Comparison of ENCODE assay signal across 12 cellular contexts in the genomic region with DNA sequence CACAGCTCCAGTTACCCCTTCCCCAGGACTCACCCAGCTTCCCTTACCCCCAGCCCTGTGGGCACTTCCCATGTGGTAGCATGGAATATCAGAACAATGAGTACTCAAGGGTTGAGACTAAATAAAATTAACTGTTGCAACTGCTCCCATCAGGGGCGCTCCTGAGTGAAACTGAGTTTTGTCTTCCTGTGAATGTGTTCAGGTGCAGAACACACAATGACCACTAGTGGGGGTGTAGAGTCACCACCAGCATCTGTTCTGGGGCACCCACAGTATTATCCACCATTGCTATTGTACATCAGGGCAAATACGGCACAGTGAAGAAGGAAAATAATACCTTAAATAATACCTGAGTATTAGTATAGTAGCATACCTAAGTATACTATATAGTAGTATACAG.
DNase-seq lines count a peak whose midpoint lies in the region; ATAC-seq and TF ChIP-seq lines count a peak whose summit lies in the region.
"Had no signal": no experiment of that assay in that cellular context is flagged by ENCODE, and none has a peak within 500 bp of the region (broad histone marks: within the 10 kb centered on the region; RNA-seq: fewer than 3 reads in every experiment).

No MANE protein-coding gene starts in this region.

- in situ Hi-C loops in mammary epithelial cell (cut with MboI; ENCODE audit: low sequenced_read_pairs in 2 of 2) (loop anchor here in 1 of 2 donors (25.0 kb wide), 1 partner anchor 90 kb away; no protein-coding TSS in a partner anchor), brain microvascular endothelial cell (cut with HindIII; ENCODE audit: low pct_ligation_motif_present, low sequenced_read_pairs) (no loop called here)

- dilution Hi-C loops in mammary epithelial cell (cut with HindIII; ENCODE audit: low sequenced_read_pairs) = no loop called here

- H2AFZ ChIP-seq in mammary epithelial cell (ENCODE audit: low read depth, low read length) (no peak overlapping the region), MM.1S (ENCODE audit: low read length) (no peak overlapping the region), neuronal stem cell (ENCODE audit: low read length) (no peak overlapping the region)

- intact Hi-C loops in MCF 10A (cut with micrococcal nuclease) (no loop called here), mammary epithelial cell (cut with micrococcal nuclease) (no loop called here)

- H3K27me3 Mint-ChIP-seq in MCF 10A (ENCODE audit: insufficient read depth, unreplicated experiment) = no peaks in the 10 kb centered on the region
- H3K27me3 Mint-ChIP-seq in type B pancreatic cell = no peaks in the 10 kb centered on the region

- whole genome bisulfite sequencing in mammary epithelial cell (ENCODE audit: low coverage, missing lambda C conversion rate) = 100% methylated on average over 2 of the region's 2 CpGs
- no CpG with 5 or more reads among the region's 2 CpGs for WGBS in neuronal stem cell (ENCODE audit: extremely low coverage in 2 of 2, insufficient read length in 2 of 2, insufficient replicate concordance in 1 of 2), 2 donors

- no peak overlapping the region for H4K91ac ChIP-seq in neuronal stem cell (ENCODE audit: low read depth, low read length, poor library complexity)

- peaks cover 29% of the 10 kb centered on the region for H3K9me3 ChIP-seq in mammary epithelial cell (replicated peaks; ENCODE audit: insufficient read depth, low read length)
- no peaks in the 10 kb centered on the region for H3K9me3 ChIP-seq in MM.1S (replicated peaks; ENCODE audit: insufficient read depth, low read length)
- peaks cover 0 to 62% of the 10 kb centered on the region in 2 donors for H3K9me3 ChIP-seq in neuronal stem cell (replicated peaks in 1 of 2; ENCODE audit: control insufficient read depth in 2 of 2, insufficient read depth in 1 of 2, low read depth in 1 of 2, low read length in 2 of 2)
- H3K9me3 ChIP-seq: vagina had no signal

- no peak overlapping the region for H3K4me3 ChIP-seq in mammary epithelial cell (replicated peaks in 1 of 3; ENCODE audit: insufficient read depth in 1 of 3, low read depth in 2 of 3, low read length in 3 of 3)
- no peak overlapping the region for H3K4me3 ChIP-seq in MM.1S (ENCODE audit: low read length)
- no peak overlapping the region for H3K4me3 ChIP-seq in brain microvascular endothelial cell (ENCODE audit: low read depth, low read length)
- H3K4me3 ChIP-seq in neuronal stem cell (ENCODE audit: low read length in 2 of 2) = no peak overlapping the region
- H3K4me3 ChIP-seq: vagina had no signal

- H3K14ac ChIP-seq in neuronal stem cell (ENCODE audit: low read length) = no peak overlapping the region

- H3K27ac Mint-ChIP-seq in MCF 10A (ENCODE audit: low read depth, unreplicated experiment) (no peak overlapping the region), type B pancreatic cell (no peak overlapping the region)

- ATAC-seq in GM21515 (IDR thresholded peaks at IDR 0.05; ENCODE audit: unreplicated experiment) = no peak

- H3K27ac ChIP-seq in mammary epithelial cell (ENCODE audit: insufficient read depth, low read depth, low read length) = no peak overlapping the region
- no peak overlapping the region for H3K27ac ChIP-seq in MM.1S (ENCODE audit: low read length)
- no peak overlapping the region for H3K27ac ChIP-seq in brain microvascular endothelial cell
- H3K27ac ChIP-seq in neuronal stem cell (replicated peaks; ENCODE audit: low read length) = no peak overlapping the region
- H3K27ac ChIP-seq: vagina had no signal

- no TSS peak for BruUV-seq in MCF 10A (replicated peaks; lab: Mats Ljungman, UMichigan)
- no TSS peak for BruUV-seq in mammary epithelial cell (replicated peaks; lab: Mats Ljungman, UMichigan)

- CTCF ChIA-PET in MCF 10A (lab: Yijun Ruan, JAX) (no interaction called here), mammary epithelial cell (lab: Charles Lee; ENCODE audit: low non-redundant PET) (no interaction called here)

- no peaks in the 10 kb centered on the region for H3K9me2 ChIP-seq in MM.1S (replicated peaks; ENCODE audit: insufficient read depth, low read length)

- H3K36me3 ChIP-seq in mammary epithelial cell (ENCODE audit: insufficient read depth, low read length) (no peaks in the 10 kb centered on the region), MM.1S (replicated peaks; ENCODE audit: insufficient read depth, low read length) (no peaks in the 10 kb centered on the region), brain microvascular endothelial cell (replicated peaks) (no peaks in the 10 kb centered on the region), neuronal stem cell (replicated peaks in 1 of 2; ENCODE audit: control insufficient read depth in 2 of 2, insufficient read depth in 2 of 2, low read length in 2 of 2) (no peaks in the 10 kb centered on the region)
- H3K36me3 ChIP-seq: vagina had no signal

- POLR2A ChIA-PET in MCF 10A (lab: Yijun Ruan, JAX) = no interaction called here

- H3K4me1 ChIP-seq in mammary epithelial cell (ENCODE audit: insufficient read depth, low read length) = no peaks in the 10 kb centered on the region
- H3K4me1 ChIP-seq in MM.1S (ENCODE audit: low read length) = no peaks in the 10 kb centered on the region
- no peaks in the 10 kb centered on the region for H3K4me1 ChIP-seq in neuronal stem cell (ENCODE audit: control insufficient read depth in 2 of 2, insufficient read depth in 1 of 2, low read depth in 1 of 2, low read length in 2 of 2)
- H3K4me1 ChIP-seq: vagina had no signal

- no peak overlapping the region for H2BK120ac ChIP-seq in neuronal stem cell (ENCODE audit: low read depth, low read length)

- H3K4me1 Mint-ChIP-seq in MCF 10A (ENCODE audit: insufficient read depth, unreplicated experiment) (peaks cover 6% of the 10 kb centered on the region), type B pancreatic cell (ENCODE audit: unreplicated experiment) (no peaks in the 10 kb centered on the region)
- H3K4me1 Mint-ChIP-seq: CD8-positive, alpha-beta memory T cell had no signal

- DNase-seq in MCF 10A (ENCODE audit: unreplicated experiment) = peak; percentile 10
- no peak for DNase-seq in mammary epithelial cell
- DNase-seq in MM.1S = no peak
- no peak for DNase-seq in brain microvascular endothelial cell
- no peak for DNase-seq in type B pancreatic cell (ENCODE audit: extremely low spot score, unreplicated experiment)
- no peak for DNase-seq in GOT3 (lab: John Stamatoyannopoulos, UW)
- DNase-seq in neuronal stem cell (ENCODE audit: low spot score) = no peak
- DNase-seq: aorta; CD8-positive, alpha-beta memory T cell; stimulated activated CD4-positive, alpha-beta T cell treated with anti-CD3 and anti-CD28 coated beads, Interleukin-4, amount 100 ng/mL, for 4 hours had no signal

- H3F3A ChIP-seq in MM.1S (ENCODE audit: insufficient read depth, low read length) = no peaks in the 10 kb centered on the region

- TF ChIP-seq CTCF in MCF 10A (IDR thresholded peaks at IDR 0.05; ENCODE audit: unreplicated experiment) (peak; percentile 54), mammary epithelial cell (conservative IDR thresholded peaks at IDR 0.05 in 1 of 2, IDR thresholded peaks at IDR 0.05 in 1 of 2; ENCODE audit: extremely low read depth in 1 of 2, insufficient read depth in 1 of 2, low read depth in 1 of 2, low read length in 2 of 2) (no peak), MM.1S (IDR thresholded peaks at IDR 0.05; ENCODE audit: low read length) (peak; percentile 50), brain microvascular endothelial cell (IDR thresholded peaks at IDR 0.05; ENCODE audit: low read depth, low read length, missing control alignments) (peak; percentile 18), type B pancreatic cell (conservative IDR thresholded peaks at IDR 0.05) (peak; percentile 46)

- no peak overlapping the region for H3K4ac ChIP-seq in neuronal stem cell (ENCODE audit: low read length)

- H3K4me2 ChIP-seq in mammary epithelial cell (ENCODE audit: insufficient read depth, low read depth, low read length) (no peak overlapping the region), MM.1S (ENCODE audit: low read depth, low read length) (no peak overlapping the region), neuronal stem cell (ENCODE audit: insufficient read depth, low read length, poor library complexity, severe bottlenecking) (no peak overlapping the region)

- no peak overlapping the region for H2BK15ac ChIP-seq in neuronal stem cell (ENCODE audit: low read length)

- H4K8ac ChIP-seq in neuronal stem cell (ENCODE audit: low read depth, low read length) = no peak overlapping the region

- H3K9me3 Mint-ChIP-seq in MCF 10A (ENCODE audit: unreplicated experiment) (peaks cover 16% of the 10 kb centered on the region), type B pancreatic cell (no peaks in the 10 kb centered on the region)

- H3K36me3 Mint-ChIP-seq in MCF 10A (ENCODE audit: insufficient read depth, unreplicated experiment) (no peaks in the 10 kb centered on the region), type B pancreatic cell (no peaks in the 10 kb centered on the region)

- H2BK12ac ChIP-seq in neuronal stem cell (ENCODE audit: low read length) = no peak overlapping the region

- no peak overlapping the region for H3K18ac ChIP-seq in neuronal stem cell (ENCODE audit: low read length)

- no peak overlapping the region for H3K9ac ChIP-seq in mammary epithelial cell (ENCODE audit: insufficient read depth, low read length)
- H3K9ac ChIP-seq in MM.1S (ENCODE audit: low read length) = no peak overlapping the region
- no peak overlapping the region for H3K9ac ChIP-seq in neuronal stem cell (ENCODE audit: low read depth, low read length, poor library complexity)

- H3K79me1 ChIP-seq in neuronal stem cell (ENCODE audit: low read depth, low read length) = no peaks in the 10 kb centered on the region

- no peaks in the 10 kb centered on the region for H3K27me3 ChIP-seq in mammary epithelial cell (ENCODE audit: insufficient read depth, low read length)
- H3K27me3 ChIP-seq in MM.1S (replicated peaks; ENCODE audit: insufficient read depth, low read length) = no peaks in the 10 kb centered on the region
- H3K27me3 ChIP-seq in brain microvascular endothelial cell (replicated peaks) = no peaks in the 10 kb centered on the region
- H3K27me3 ChIP-seq in neuronal stem cell (ENCODE audit: control insufficient read depth in 3 of 3, insufficient read depth in 3 of 3, low read depth in 1 of 3, low read length in 3 of 3) = no peaks in the 10 kb centered on the region
- H3K27me3 ChIP-seq: vagina had no signal

- H2AK5ac ChIP-seq in neuronal stem cell (ENCODE audit: low read depth, low read length) = no peak overlapping the region

- H2BK5ac ChIP-seq in neuronal stem cell (ENCODE audit: low read length) = no peak overlapping the region

- H4K20me1 ChIP-seq in mammary epithelial cell (ENCODE audit: insufficient read depth, low read length) = no peaks in the 10 kb centered on the region
- H4K20me1 ChIP-seq in MM.1S (ENCODE audit: insufficient read depth, low read length) = no peaks in the 10 kb centered on the region

- H3K23ac ChIP-seq in neuronal stem cell (ENCODE audit: low read depth, low read length, poor library complexity) = no peak overlapping the region

- H3K79me2 ChIP-seq in mammary epithelial cell (ENCODE audit: insufficient read depth, low read length) = no peaks in the 10 kb centered on the region
- no peaks in the 10 kb centered on the region for H3K79me2 ChIP-seq in MM.1S (ENCODE audit: low read length)

- H3K4me3 Mint-ChIP-seq in MCF 10A (ENCODE audit: unreplicated experiment) (no peak overlapping the region), type B pancreatic cell (no peak overlapping the region)
- H3K4me3 Mint-ChIP-seq: CD8-positive, alpha-beta memory T cell had no signal

Comparison
In these comparisons a context has a peak if more than half of its experiments do, and no peak if none do; other contexts are left out.
1. CTCF ChIP-seq: peak in MCF 10A (single experiment), MM.1S (single experiment), brain microvascular endothelial cell (single experiment) and type B pancreatic cell (single experiment); none in mammary epithelial cell (0 of 2).